Comparison of ENCODE assay signal across 1 cellular context in genomic region chr1:38032992-38033391, GRCh38. TPM values are rescaled to one million over a fixed set of nuclear protein-coding genes. Genes with fewer than 3 reads are reported as not detected.
"Had no signal": no experiment of that assay in that cellular context is flagged by ENCODE, and none has a peak within 500 bp of the region (broad histone marks: within the 10 kb centered on the region; RNA-seq: fewer than 3 reads in every experiment).

No MANE protein-coding gene starts in this region.

RNA-seq across cellular contexts. Expression of gene POU3F1, which starts 13.6 kb away (rescaled TPM):
- total RNA-seq: G401 had no signal
